In the genomic region with DNA sequence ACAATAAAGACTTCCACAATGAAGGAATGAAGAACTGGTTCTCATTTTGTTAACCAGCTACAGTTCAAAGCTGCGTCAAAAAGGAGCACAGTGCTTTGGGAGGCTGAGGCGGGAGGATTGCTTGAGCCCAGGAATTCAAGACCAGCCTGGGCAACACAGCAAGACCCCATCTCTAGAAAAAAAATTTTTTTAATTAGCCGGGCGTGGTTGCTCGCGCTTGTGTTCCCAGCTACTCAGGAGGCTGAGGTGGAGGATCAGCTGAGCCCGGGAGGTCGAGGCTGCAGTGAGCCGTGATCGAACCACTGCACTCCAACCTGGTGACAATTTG, we compare ENCODE assay signal across 1 cellular context.
TF ChIP-seq lines count a peak whose summit lies in the region.

No MANE protein-coding gene starts in this region.

TF ChIP-seq in GM12878, 131 proteins besides CTCF, POLR2A, EP300 and RAD21:
- TF ChIP-seq, protein P1, sequence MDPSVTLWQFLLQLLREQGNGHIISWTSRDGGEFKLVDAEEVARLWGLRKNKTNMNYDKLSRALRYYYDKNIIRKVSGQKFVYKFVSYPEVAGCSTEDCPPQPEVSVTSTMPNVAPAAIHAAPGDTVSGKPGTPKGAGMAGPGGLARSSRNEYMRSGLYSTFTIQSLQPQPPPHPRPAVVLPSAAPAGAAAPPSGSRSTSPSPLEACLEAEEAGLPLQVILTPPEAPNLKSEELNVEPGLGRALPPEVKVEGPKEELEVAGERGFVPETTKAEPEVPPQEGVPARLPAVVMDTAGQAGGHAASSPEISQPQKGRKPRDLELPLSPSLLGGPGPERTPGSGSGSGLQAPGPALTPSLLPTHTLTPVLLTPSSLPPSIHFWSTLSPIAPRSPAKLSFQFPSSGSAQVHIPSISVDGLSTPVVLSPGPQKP (IDR thresholded peaks at IDR 0.05; ENCODE audit: low read depth, low read length), result no peak
- TF ChIP-seq SP1 (IDR thresholded peaks at IDR 0.05; ENCODE audit: low read depth, low read length) (no peak), NFXL1 (IDR thresholded peaks at IDR 0.05; ENCODE audit: borderline replicate concordance) (no peak), DPF2 (IDR thresholded peaks at IDR 0.05) (no peak), CHD2 (IDR thresholded peaks at IDR 0.05; ENCODE audit: borderline replicate concordance, low read depth, low read length) (no peak), BCL11A (IDR thresholded peaks at IDR 0.05; ENCODE audit: low read depth, low read length) (no peak), KAT2A (conservative IDR thresholded peaks at IDR 0.05; ENCODE audit: control insufficient read depth, low read depth, low read length) (no peak), BMI1 (IDR thresholded peaks at IDR 0.05; ENCODE audit: borderline replicate concordance) (no peak), RELA (IDR thresholded peaks at IDR 0.05; ENCODE audit: borderline replicate concordance, partially characterized antibody) (no peak), MEF2B (IDR thresholded peaks at IDR 0.05; ENCODE audit: partially characterized antibody, poor library complexity, severe bottlenecking) (no peak)
- TF ChIP-seq, protein P2, sequence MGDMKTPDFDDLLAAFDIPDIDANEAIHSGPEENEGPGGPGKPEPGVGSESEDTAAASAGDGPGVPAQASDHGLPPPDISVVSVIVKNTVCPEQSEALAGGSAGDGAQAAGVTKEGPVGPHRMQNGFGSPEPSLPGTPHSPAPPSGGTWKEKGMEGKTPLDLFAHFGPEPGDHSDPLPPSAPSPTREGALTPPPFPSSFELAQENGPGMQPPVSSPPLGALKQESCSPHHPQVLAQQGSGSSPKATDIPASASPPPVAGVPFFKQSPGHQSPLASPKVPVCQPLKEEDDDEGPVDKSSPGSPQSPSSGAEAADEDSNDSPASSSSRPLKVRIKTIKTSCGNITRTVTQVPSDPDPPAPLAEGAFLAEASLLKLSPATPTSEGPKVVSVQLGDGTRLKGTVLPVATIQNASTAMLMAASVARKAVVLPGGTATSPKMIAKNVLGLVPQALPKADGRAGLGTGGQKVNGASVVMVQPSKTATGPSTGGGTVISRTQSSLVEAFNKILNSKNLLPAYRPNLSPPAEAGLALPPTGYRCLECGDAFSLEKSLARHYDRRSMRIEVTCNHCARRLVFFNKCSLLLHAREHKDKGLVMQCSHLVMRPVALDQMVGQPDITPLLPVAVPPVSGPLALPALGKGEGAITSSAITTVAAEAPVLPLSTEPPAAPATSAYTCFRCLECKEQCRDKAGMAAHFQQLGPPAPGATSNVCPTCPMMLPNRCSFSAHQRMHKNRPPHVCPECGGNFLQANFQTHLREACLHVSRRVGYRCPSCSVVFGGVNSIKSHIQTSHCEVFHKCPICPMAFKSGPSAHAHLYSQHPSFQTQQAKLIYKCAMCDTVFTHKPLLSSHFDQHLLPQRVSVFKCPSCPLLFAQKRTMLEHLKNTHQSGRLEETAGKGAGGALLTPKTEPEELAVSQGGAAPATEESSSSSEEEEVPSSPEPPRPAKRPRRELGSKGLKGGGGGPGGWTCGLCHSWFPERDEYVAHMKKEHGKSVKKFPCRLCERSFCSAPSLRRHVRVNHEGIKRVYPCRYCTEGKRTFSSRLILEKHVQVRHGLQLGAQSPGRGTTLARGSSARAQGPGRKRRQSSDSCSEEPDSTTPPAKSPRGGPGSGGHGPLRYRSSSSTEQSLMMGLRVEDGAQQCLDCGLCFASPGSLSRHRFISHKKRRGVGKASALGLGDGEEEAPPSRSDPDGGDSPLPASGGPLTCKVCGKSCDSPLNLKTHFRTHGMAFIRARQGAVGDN (IDR thresholded peaks at IDR 0.05), result no peak
- TF ChIP-seq, protein P3, sequence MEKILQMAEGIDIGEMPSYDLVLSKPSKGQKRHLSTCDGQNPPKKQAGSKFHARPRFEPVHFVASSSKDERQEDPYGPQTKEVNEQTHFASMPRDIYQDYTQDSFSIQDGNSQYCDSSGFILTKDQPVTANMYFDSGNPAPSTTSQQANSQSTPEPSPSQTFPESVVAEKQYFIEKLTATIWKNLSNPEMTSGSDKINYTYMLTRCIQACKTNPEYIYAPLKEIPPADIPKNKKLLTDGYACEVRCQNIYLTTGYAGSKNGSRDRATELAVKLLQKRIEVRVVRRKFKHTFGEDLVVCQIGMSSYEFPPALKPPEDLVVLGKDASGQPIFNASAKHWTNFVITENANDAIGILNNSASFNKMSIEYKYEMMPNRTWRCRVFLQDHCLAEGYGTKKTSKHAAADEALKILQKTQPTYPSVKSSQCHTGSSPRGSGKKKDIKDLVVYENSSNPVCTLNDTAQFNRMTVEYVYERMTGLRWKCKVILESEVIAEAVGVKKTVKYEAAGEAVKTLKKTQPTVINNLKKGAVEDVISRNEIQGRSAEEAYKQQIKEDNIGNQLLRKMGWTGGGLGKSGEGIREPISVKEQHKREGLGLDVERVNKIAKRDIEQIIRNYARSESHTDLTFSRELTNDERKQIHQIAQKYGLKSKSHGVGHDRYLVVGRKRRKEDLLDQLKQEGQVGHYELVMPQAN (conservative IDR thresholded peaks at IDR 0.05), result no peak
